Comparison of ENCODE assay signal across 4 cellular contexts in the genomic region with DNA sequence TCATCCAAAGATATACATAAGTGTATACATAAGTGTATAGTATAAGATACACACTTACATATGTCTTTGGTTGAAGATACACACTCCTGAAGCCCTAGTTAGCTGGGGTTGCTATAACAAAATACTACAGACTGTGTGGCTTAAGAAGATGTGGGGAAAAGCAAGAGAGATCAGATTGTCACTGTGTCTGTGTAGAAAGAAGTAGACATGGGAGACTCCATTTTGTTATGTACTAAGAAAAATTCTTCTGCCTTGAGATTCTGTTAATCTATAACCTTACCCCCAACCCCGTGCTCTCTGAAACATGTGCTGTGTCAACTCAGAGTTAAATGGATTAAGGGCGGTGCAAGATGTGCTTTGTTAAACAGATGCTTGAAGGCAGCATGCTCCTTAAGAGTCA. TPM values are rescaled to one million over a fixed set of nuclear protein-coding genes. Genes with fewer than 3 reads are reported as not detected.
"Had no signal": no experiment of that assay in that cellular context is flagged by ENCODE, and none has a peak within 500 bp of the region (broad histone marks: within the 10 kb centered on the region; RNA-seq: fewer than 3 reads in every experiment).

No MANE protein-coding gene starts in this region.

RNA-seq across cellular contexts. Expression of gene ADIPOQ, which starts 50.6 kb away (rescaled TPM):
- total RNA-seq: H4, H7, HT-29, IMR-90 had no signal
- polyA plus RNA-seq: IMR-90 had no signal
